In genomic region chr2:39093208-39093898, GRCh38 we compare ENCODE assay signal across 9 cellular contexts. TPM values are rescaled to one million over a fixed set of nuclear protein-coding genes. Genes with fewer than 3 reads are reported as not detected.
DNase-seq lines count a peak whose midpoint lies in the region; ATAC-seq and TF ChIP-seq lines count a peak whose summit lies in the region.
"Had no signal": no experiment of that assay in that cellular context is flagged by ENCODE, and none has a peak within 500 bp of the region (broad histone marks: within the 10 kb centered on the region; RNA-seq: fewer than 3 reads in every experiment).

No MANE protein-coding gene starts in this region.

- H3K4me3 Mint-ChIP-seq in GM23338: no peak overlapping the region
- H3K4me3 Mint-ChIP-seq: brain had no signal

- no peaks in the 10 kb centered on the region for H3K9me3 Mint-ChIP-seq in GM23338

- no peak overlapping the region for H3K27ac ChIP-seq in GM23338 (ENCODE audit: low read depth)
- H3K27ac ChIP-seq in SK-N-SH (ENCODE audit: low read depth in 2 of 2, low read length in 1 of 2): no peak overlapping the region
- no peak overlapping the region for H3K27ac ChIP-seq in mesenchymal stem cell (ENCODE audit: low read length, poor library complexity, severe bottlenecking)

- no peak overlapping the region for H3K27ac Mint-ChIP-seq in GM23338
- H3K27ac Mint-ChIP-seq: brain had no signal

- no peaks in the 10 kb centered on the region for H3K36me3 ChIP-seq in GM23338 (ENCODE audit: insufficient read depth)
- H3K36me3 ChIP-seq in SK-N-SH (replicated peaks in 1 of 2; ENCODE audit: control insufficient read depth in 1 of 2, insufficient read depth in 2 of 2, low read length in 1 of 2): peaks cover 2 to 6% of the 10 kb centered on the region in 2 experiments
- peaks cover 0 to 11% of the 10 kb centered on the region in 2 experiments for H3K36me3 ChIP-seq in mesenchymal stem cell (ENCODE audit: control insufficient read depth in 1 of 2, insufficient read depth in 2 of 2, low read depth in 1 of 2, low read length in 2 of 2)

- peaks cover 21% of the 10 kb centered on the region for H3K79me1 ChIP-seq in mesenchymal stem cell (replicated peaks; ENCODE audit: low read length, poor library complexity, severe bottlenecking)

- H3K4me2 ChIP-seq in GM23338 (no peak overlapping the region), SK-N-SH (no peak overlapping the region), mesenchymal stem cell (ENCODE audit: low read length, poor library complexity, severe bottlenecking) (no peak overlapping the region)

- H3K9me3 ChIP-seq in SK-N-SH (no peaks in the 10 kb centered on the region), mesenchymal stem cell (ENCODE audit: control insufficient read depth, low read length) (no peaks in the 10 kb centered on the region)

- H3K27me3 Mint-ChIP-seq in GM23338 (ENCODE audit: insufficient read depth, low read depth, poor library complexity): peaks cover 2% of the 10 kb centered on the region
- H3K27me3 Mint-ChIP-seq: brain had no signal

- H2AFZ ChIP-seq in GM23338 (no peak overlapping the region), SK-N-SH (ENCODE audit: low read depth) (no peak overlapping the region), mesenchymal stem cell (ENCODE audit: low read depth, low read length) (no peak overlapping the region)

- H3K18ac ChIP-seq in mesenchymal stem cell (ENCODE audit: low read depth in 1 of 2, low read length in 2 of 2): no peak overlapping the region

- no peak overlapping the region for H4K8ac ChIP-seq in mesenchymal stem cell (ENCODE audit: low read length)

- no peak overlapping the region for H2BK12ac ChIP-seq in mesenchymal stem cell (ENCODE audit: low read length in 2 of 2)

- H2BK120ac ChIP-seq in mesenchymal stem cell (ENCODE audit: low read depth, low read length): no peak overlapping the region

- no peak overlapping the region for H3K23ac ChIP-seq in mesenchymal stem cell (ENCODE audit: low read length in 2 of 2)

- TF ChIP-seq CTCF in GM23338 (conservative IDR thresholded peaks at IDR 0.05; ENCODE audit: low read depth in 2 of 2) (no peak), SK-N-SH (IDR thresholded peaks at IDR 0.05) (no peak)

- 73% methylated on average over 3 of the region's 3 CpGs for WGBS in SK-N-SH (ENCODE audit: low lambda C conversion rate)
- 29% methylated on average over 2 of the region's 3 CpGs for WGBS in mesenchymal stem cell

- no peaks in the 10 kb centered on the region for H3F3A ChIP-seq in GM23338 (replicated peaks; ENCODE audit: low read depth)
- no peaks in the 10 kb centered on the region for H3F3A ChIP-seq in SK-N-SH (replicated peaks; ENCODE audit: insufficient read depth)

- H3K9ac ChIP-seq in SK-N-SH (no peak overlapping the region), mesenchymal stem cell (ENCODE audit: low read length) (no peak overlapping the region)

- no peak overlapping the region for H2AK5ac ChIP-seq in mesenchymal stem cell (ENCODE audit: low read length, severe bottlenecking)

- H3K79me2 ChIP-seq in GM23338 (replicated peaks; ENCODE audit: insufficient read depth): peaks cover 98% of the 10 kb centered on the region
- H3K79me2 ChIP-seq in SK-N-SH (ENCODE audit: insufficient read depth): peaks cover 99% of the 10 kb centered on the region

- H3K4me1 Mint-ChIP-seq in GM23338: peaks cover 21% of the 10 kb centered on the region

- POLR2A ChIA-PET in SK-N-SH (lab: Yijun Ruan, JAX): no interaction called here

- H3K4me3 ChIP-seq in GM23338 (no peak overlapping the region), SK-N-SH (ENCODE audit: low read depth in 2 of 2, low read length in 1 of 2) (no peak overlapping the region), mesenchymal stem cell (ENCODE audit: insufficient read depth in 1 of 2, low read depth in 1 of 2, low read length in 2 of 2) (no peak overlapping the region)

- CTCF ChIA-PET in SK-N-SH (lab: Yijun Ruan, JAX): no interaction called here

- TF ChIP-seq RAD21 in SK-N-SH (IDR thresholded peaks at IDR 0.05; ENCODE audit: low read length): no peak

- peak in 1 of 2 experiments; percentile 28; a peak in 1 of 4 replicates for TF ChIP-seq EP300 in SK-N-SH (IDR thresholded peaks at IDR 0.05; ENCODE audit: borderline replicate concordance in 1 of 2, low read depth in 1 of 2, low read length in 1 of 2)

- no peaks in the 10 kb centered on the region; the same call in 1 of the 3 replicates for H3K36me3 Mint-ChIP-seq in GM23338 (ENCODE audit: low read depth)

- no peak for DNase-seq in GM23338 (ENCODE audit: low spot score)
- peak; percentile 58 for DNase-seq in SK-N-SH
- DNase-seq in mesenchymal stem cell: peak; percentile 22
- DNase-seq in NCI-H128 (lab: John Stamatoyannopoulos, UW; ENCODE audit: unreplicated experiment): no peak
- DNase-seq in activated gamma-delta T cell treated with Interleukin-2 at 50 U/mL for 16 hours: no peak
- DNase-seq in kidney glomerular epithelial cell (lab: John Stamatoyannopoulos, UW): no peak
- DNase-seq: NCI-H1092 treated with DMSO at 0.1 percent for 48 hours had no signal

- no peak overlapping the region for H2BK15ac ChIP-seq in mesenchymal stem cell (ENCODE audit: low read depth, poor library complexity, severe bottlenecking)

- H3K4ac ChIP-seq in mesenchymal stem cell (ENCODE audit: low read depth in 1 of 2, low read length in 2 of 2): no peak overlapping the region

- H3K14ac ChIP-seq in mesenchymal stem cell (ENCODE audit: low read length in 2 of 2): no peak overlapping the region

- no peak overlapping the region for H4K91ac ChIP-seq in mesenchymal stem cell (ENCODE audit: low read length)

- no peak overlapping the region for H2BK5ac ChIP-seq in mesenchymal stem cell (ENCODE audit: low read depth, low read length, poor library complexity, severe bottlenecking)

- H3K9me2 ChIP-seq in GM23338 (ENCODE audit: insufficient read depth) (no peaks in the 10 kb centered on the region), SK-N-SH (no peaks in the 10 kb centered on the region)

- H4K20me1 ChIP-seq in GM23338 (replicated peaks; ENCODE audit: insufficient read depth) (peaks cover 14% of the 10 kb centered on the region; the same call in 1 of the 2 replicates), SK-N-SH (ENCODE audit: insufficient read depth) (peaks cover 30% of the 10 kb centered on the region)

- H3K4me1 ChIP-seq in GM23338 (ENCODE audit: insufficient read depth) (peaks cover 22% of the 10 kb centered on the region), SK-N-SH (ENCODE audit: control insufficient read depth in 1 of 2, insufficient read depth in 2 of 2, low read depth in 1 of 2, low read length in 1 of 2) (peaks cover 5 to 8% of the 10 kb centered on the region in 2 experiments), mesenchymal stem cell (ENCODE audit: control insufficient read depth, insufficient read depth, low read depth, low read length) (peaks cover 3% of the 10 kb centered on the region)

- H3K27me3 ChIP-seq in GM23338 (ENCODE audit: insufficient read depth): no peaks in the 10 kb centered on the region
- H3K27me3 ChIP-seq in SK-N-SH (ENCODE audit: insufficient read depth): no peaks in the 10 kb centered on the region
- H3K27me3 ChIP-seq in mesenchymal stem cell (ENCODE audit: control insufficient read depth in 1 of 2, insufficient read depth in 1 of 2, low read length in 2 of 2): no peaks in the 10 kb centered on the region

- ATAC-seq in GM18520 (IDR thresholded peaks at IDR 0.05; ENCODE audit: unreplicated experiment) (peak; percentile 62), GM23338 (peak; percentile 38)

TF ChIP-seq in SK-N-SH, 30 proteins besides CTCF, POLR2A, EP300 and RAD21:
- peak; percentile 79 for TF ChIP-seq GATA2 (CRISPR knock-in tag; IDR thresholded peaks at IDR 0.05)
- no peak for TF ChIP-seq FOSL2 (IDR thresholded peaks at IDR 0.05; ENCODE audit: borderline replicate concordance, low read depth)
- peak; percentile 54; the same call in 1 of the 2 replicates for TF ChIP-seq RCOR1 (IDR thresholded peaks at IDR 0.05; ENCODE audit: low read length)

RNA-seq across cellular contexts. Expression of gene SOS1, which starts 27.5 kb away (rescaled TPM):
- 21.9 and 25.2 TPM in 2 replicates for total RNA-seq in GM23338 (2014; rRNA removed; shearing (Covaris generic))
- polyA plus RNA-seq in GM23338 (2016; fragmentation: Nextera tagmentation; extraction: Ambion mirVana) (13.4 and 14.2 TPM in 2 replicates), SK-N-SH (2012; rRNA removed) (12.8 and 14.6 TPM in 2 replicates)
- polyA plus RNA-seq in SK-N-SH (2012; cell fraction: cytosol; rRNA removed): 10.8 and 12.0 TPM in 2 replicates
- polyA plus RNA-seq in SK-N-SH (2012; cell fraction: nucleus; rRNA removed): 9.7 and 30.1 TPM in 2 replicates
- 25.2 TPM for polyA plus RNA-seq in mesenchymal stem cell (2013, experiment 1 of 2)
- 22.5 TPM for polyA plus RNA-seq in mesenchymal stem cell (2013, experiment 2 of 2)

Comparison
In these comparisons a context has a peak if more than half of its experiments do, and no peak if none do; other contexts are left out.
1. DNase-seq: peak in SK-N-SH (single experiment) and mesenchymal stem cell (single experiment); none in GM23338 (single experiment), NCI-H128 (single experiment), activated gamma-delta T cell treated with Interleukin-2 at 50 U/mL for 16 hours (single experiment) and kidney glomerular epithelial cell (single experiment).